1 cellular context compared by ENCODE assay signal in the genomic region with DNA sequence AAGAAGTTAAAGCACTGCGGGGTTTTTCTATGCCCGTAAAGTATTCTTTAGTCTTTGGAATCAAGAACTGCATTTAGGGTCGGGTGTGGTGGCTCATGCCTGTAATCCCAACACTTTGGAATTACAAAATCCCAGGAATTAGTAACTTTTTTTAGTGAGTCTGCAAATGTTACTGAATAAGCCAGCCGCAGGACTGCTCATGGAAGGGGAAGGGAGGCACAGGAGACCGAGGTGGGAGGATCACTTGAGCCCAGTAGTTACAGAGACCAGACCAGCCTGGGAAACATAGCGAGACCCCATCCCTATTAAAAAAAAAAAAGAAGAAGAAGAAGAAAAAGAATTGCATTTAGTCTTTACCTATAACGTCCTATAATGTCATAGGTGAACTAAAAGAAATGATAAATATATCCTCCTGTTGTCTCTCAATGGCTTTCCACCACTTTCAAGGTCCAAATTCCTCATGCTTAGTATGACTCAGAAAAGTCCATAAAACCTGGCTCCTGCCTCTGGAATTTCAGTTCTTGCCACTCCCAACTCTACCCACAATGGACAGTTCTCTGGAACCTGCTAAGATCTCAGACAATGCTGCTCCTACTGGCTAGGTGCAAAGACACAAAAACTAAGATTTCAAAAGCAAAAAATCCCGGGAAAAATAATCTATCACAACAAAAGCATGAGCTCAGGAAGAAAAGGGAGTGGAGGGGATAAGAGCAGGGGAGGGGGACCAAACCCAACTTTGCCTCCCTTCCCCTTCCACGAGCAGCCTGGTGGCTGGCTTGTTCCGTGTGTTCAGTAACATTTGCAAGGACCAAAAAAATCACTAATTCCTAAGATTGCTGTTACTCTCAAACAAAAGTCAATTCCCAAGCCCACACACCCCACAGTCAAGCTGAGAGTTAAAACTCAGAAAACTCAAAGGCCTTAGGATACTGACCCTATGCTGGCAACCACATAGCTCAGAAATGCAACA.
TF ChIP-seq lines count a peak whose summit lies in the region.

No MANE protein-coding gene starts in this region.

TF ChIP-seq in HepG2, 621 proteins besides CTCF, POLR2A, EP300 and RAD21 (continued from another document and continues in another):
- TF ChIP-seq, protein P1, sequence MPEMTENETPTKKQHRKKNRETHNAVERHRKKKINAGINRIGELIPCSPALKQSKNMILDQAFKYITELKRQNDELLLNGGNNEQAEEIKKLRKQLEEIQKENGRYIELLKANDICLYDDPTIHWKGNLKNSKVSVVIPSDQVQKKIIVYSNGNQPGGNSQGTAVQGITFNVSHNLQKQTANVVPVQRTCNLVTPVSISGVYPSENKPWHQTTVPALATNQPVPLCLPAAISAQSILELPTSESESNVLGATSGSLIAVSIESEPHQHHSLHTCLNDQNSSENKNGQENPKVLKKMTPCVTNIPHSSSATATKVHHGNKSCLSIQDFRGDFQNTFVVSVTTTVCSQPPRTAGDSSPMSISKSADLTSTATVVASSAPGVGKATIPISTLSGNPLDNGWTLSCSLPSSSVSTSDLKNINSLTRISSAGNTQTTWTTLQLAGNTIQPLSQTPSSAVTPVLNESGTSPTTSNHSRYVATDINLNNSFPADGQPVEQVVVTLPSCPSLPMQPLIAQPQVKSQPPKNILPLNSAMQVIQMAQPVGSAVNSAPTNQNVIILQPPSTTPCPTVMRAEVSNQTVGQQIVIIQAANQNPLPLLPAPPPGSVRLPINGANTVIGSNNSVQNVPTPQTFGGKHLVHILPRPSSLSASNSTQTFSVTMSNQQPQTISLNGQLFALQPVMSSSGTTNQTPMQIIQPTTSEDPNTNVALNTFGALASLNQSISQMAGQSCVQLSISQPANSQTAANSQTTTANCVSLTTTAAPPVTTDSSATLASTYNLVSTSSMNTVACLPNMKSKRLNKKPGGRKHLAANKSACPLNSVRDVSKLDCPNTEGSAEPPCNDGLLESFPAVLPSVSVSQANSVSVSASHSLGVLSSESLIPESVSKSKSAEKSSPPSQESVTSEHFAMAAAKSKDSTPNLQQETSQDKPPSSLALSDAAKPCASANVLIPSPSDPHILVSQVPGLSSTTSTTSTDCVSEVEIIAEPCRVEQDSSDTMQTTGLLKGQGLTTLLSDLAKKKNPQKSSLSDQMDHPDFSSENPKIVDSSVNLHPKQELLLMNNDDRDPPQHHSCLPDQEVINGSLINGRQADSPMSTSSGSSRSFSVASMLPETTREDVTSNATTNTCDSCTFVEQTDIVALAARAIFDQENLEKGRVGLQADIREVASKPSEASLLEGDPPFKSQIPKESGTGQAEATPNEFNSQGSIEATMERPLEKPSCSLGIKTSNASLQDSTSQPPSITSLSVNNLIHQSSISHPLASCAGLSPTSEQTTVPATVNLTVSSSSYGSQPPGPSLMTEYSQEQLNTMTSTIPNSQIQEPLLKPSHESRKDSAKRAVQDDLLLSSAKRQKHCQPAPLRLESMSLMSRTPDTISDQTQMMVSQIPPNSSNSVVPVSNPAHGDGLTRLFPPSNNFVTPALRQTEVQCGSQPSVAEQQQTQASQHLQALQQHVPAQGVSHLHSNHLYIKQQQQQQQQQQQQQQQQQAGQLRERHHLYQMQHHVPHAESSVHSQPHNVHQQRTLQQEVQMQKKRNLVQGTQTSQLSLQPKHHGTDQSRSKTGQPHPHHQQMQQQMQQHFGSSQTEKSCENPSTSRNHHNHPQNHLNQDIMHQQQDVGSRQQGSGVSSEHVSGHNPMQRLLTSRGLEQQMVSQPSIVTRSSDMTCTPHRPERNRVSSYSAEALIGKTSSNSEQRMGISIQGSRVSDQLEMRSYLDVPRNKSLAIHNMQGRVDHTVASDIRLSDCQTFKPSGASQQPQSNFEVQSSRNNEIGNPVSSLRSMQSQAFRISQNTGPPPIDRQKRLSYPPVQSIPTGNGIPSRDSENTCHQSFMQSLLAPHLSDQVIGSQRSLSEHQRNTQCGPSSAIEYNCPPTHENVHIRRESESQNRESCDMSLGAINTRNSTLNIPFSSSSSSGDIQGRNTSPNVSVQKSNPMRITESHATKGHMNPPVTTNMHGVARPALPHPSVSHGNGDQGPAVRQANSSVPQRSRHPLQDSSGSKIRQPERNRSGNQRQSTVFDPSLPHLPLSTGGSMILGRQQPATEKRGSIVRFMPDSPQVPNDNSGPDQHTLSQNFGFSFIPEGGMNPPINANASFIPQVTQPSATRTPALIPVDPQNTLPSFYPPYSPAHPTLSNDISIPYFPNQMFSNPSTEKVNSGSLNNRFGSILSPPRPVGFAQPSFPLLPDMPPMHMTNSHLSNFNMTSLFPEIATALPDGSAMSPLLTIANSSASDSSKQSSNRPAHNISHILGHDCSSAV (CRISPR knock-in tag; IDR thresholded peaks at IDR 0.05; ENCODE audit: borderline replicate concordance): no peak
- TF ChIP-seq ZNF34 (CRISPR knock-in tag; IDR thresholded peaks at IDR 0.05; ENCODE audit: borderline replicate concordance): no peak
- TF ChIP-seq, protein P2, sequence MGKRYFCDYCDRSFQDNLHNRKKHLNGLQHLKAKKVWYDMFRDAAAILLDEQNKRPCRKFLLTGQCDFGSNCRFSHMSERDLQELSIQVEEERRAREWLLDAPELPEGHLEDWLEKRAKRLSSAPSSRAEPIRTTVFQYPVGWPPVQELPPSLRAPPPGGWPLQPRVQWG (CRISPR knock-in tag; IDR thresholded peaks at IDR 0.05; ENCODE audit: borderline replicate concordance, low read depth): no peak
- TF ChIP-seq ZNF207 (IDR thresholded peaks at IDR 0.05; ENCODE audit: borderline replicate concordance): no peak
- TF ChIP-seq SOX13 (IDR thresholded peaks at IDR 0.05): 0 out of 2 replicates have a peak, but pooled peaks have one; percentile 56
- peak in 1 of 2 experiments; percentile 84; a peak in 2 of 4 replicates for TF ChIP-seq SOX13 (CRISPR knock-in tag; conservative IDR thresholded peaks at IDR 0.05 in 1 of 2, IDR thresholded peaks at IDR 0.05 in 1 of 2)
- TF ChIP-seq ZNF3 (CRISPR knock-in tag; IDR thresholded peaks at IDR 0.05): no peak
- TF ChIP-seq CENPT (CRISPR knock-in tag; IDR thresholded peaks at IDR 0.05; ENCODE audit: low read depth): no peak
- peak; percentile 27; the same call in 1 of the 2 replicates for TF ChIP-seq FOXA3 (CRISPR knock-in tag; IDR thresholded peaks at IDR 0.05)
- peak; percentile 86 for TF ChIP-seq GATAD2A (CRISPR knock-in tag; IDR thresholded peaks at IDR 0.05)
- no peak for TF ChIP-seq PHB2 (IDR thresholded peaks at IDR 0.05; ENCODE audit: partially characterized antibody)
- no peak for TF ChIP-seq CEBPB (IDR thresholded peaks at IDR 0.05; ENCODE audit: borderline replicate concordance, low read depth, low read length)
- no peak for TF ChIP-seq DMAP1 (CRISPR knock-in tag; IDR thresholded peaks at IDR 0.05)
- TF ChIP-seq ZMYM2 (CRISPR knock-in tag; IDR thresholded peaks at IDR 0.05): 0 out of 2 replicates have a peak, but pooled peaks have one; percentile 38
- TF ChIP-seq RXRB (CRISPR knock-in tag; IDR thresholded peaks at IDR 0.05; ENCODE audit: borderline replicate concordance): peak; percentile 45
- peak; percentile 58 for TF ChIP-seq ELF3 (CRISPR knock-in tag; IDR thresholded peaks at IDR 0.05)
- TF ChIP-seq, protein P3, sequence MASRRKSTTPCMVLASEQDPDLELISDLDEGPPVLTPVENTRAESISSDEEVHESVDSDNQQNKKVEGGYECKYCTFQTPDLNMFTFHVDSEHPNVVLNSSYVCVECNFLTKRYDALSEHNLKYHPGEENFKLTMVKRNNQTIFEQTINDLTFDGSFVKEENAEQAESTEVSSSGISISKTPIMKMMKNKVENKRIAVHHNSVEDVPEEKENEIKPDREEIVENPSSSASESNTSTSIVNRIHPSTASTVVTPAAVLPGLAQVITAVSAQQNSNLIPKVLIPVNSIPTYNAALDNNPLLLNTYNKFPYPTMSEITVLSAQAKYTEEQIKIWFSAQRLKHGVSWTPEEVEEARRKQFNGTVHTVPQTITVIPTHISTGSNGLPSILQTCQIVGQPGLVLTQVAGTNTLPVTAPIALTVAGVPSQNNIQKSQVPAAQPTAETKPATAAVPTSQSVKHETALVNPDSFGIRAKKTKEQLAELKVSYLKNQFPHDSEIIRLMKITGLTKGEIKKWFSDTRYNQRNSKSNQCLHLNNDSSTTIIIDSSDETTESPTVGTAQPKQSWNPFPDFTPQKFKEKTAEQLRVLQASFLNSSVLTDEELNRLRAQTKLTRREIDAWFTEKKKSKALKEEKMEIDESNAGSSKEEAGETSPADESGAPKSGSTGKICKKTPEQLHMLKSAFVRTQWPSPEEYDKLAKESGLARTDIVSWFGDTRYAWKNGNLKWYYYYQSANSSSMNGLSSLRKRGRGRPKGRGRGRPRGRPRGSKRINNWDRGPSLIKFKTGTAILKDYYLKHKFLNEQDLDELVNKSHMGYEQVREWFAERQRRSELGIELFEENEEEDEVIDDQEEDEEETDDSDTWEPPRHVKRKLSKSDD (CRISPR knock-in tag; IDR thresholded peaks at IDR 0.05; ENCODE audit: low read depth): no peak
- TF ChIP-seq, protein P4, sequence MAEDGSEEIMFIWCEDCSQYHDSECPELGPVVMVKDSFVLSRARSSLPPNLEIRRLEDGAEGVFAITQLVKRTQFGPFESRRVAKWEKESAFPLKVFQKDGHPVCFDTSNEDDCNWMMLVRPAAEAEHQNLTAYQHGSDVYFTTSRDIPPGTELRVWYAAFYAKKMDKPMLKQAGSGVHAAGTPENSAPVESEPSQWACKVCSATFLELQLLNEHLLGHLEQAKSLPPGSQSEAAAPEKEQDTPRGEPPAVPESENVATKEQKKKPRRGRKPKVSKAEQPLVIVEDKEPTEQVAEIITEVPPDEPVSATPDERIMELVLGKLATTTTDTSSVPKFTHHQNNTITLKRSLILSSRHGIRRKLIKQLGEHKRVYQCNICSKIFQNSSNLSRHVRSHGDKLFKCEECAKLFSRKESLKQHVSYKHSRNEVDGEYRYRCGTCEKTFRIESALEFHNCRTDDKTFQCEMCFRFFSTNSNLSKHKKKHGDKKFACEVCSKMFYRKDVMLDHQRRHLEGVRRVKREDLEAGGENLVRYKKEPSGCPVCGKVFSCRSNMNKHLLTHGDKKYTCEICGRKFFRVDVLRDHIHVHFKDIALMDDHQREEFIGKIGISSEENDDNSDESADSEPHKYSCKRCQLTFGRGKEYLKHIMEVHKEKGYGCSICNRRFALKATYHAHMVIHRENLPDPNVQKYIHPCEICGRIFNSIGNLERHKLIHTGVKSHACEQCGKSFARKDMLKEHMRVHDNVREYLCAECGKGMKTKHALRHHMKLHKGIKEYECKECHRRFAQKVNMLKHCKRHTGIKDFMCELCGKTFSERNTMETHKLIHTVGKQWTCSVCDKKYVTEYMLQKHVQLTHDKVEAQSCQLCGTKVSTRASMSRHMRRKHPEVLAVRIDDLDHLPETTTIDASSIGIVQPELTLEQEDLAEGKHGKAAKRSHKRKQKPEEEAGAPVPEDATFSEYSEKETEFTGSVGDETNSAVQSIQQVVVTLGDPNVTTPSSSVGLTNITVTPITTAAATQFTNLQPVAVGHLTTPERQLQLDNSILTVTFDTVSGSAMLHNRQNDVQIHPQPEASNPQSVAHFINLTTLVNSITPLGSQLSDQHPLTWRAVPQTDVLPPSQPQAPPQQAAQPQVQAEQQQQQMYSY (CRISPR knock-in tag; IDR thresholded peaks at IDR 0.05): peak; percentile 61; the same call in 1 of the 2 replicates
- TF ChIP-seq, protein P5, sequence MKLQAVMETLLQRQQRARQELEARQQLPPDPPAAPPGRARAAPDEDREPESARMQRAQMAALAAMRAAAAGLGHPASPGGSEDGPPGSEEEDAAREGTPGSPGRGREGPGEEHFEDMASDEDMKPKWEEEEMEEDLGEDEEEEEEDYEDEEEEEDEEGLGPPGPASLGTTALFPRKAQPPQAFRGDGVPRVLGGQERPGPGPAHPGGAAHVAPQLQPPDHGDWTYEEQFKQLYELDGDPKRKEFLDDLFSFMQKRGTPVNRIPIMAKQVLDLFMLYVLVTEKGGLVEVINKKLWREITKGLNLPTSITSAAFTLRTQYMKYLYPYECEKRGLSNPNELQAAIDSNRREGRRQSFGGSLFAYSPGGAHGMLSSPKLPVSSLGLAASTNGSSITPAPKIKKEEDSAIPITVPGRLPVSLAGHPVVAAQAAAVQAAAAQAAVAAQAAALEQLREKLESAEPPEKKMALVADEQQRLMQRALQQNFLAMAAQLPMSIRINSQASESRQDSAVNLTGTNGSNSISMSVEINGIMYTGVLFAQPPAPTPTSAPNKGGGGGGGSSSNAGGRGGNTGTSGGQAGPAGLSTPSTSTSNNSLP (IDR thresholded peaks at IDR 0.05; ENCODE audit: low read depth, low read length): peak; percentile 84
- 0 out of 2 replicates have a peak, but pooled peaks have one; percentile 31 for TF ChIP-seq ATF1 (CRISPR knock-in tag; IDR thresholded peaks at IDR 0.05)
- TF ChIP-seq KLF13 (CRISPR knock-in tag; IDR thresholded peaks at IDR 0.05): no peak
- no peak for TF ChIP-seq FOXA1 (IDR thresholded peaks at IDR 0.05)
- peak; percentile 36; the same call in 1 of the 2 replicates for TF ChIP-seq FOXA1 (CRISPR knock-in tag; IDR thresholded peaks at IDR 0.05)
- TF ChIP-seq MEF2D (CRISPR knock-in tag; IDR thresholded peaks at IDR 0.05): no peak; the same call in 1 of the 2 replicates
- peak; percentile 32; the same call in 1 of the 2 replicates for TF ChIP-seq POLR2AphosphoS5 (IDR thresholded peaks at IDR 0.05; ENCODE audit: low read depth, low read length)
- no peak for TF ChIP-seq ZNF678 (CRISPR knock-in tag; IDR thresholded peaks at IDR 0.05)
- no peak for TF ChIP-seq SRSF4 (IDR thresholded peaks at IDR 0.05; ENCODE audit: low read depth, low read length, poor library complexity, severe bottlenecking)
- TF ChIP-seq, protein P6, sequence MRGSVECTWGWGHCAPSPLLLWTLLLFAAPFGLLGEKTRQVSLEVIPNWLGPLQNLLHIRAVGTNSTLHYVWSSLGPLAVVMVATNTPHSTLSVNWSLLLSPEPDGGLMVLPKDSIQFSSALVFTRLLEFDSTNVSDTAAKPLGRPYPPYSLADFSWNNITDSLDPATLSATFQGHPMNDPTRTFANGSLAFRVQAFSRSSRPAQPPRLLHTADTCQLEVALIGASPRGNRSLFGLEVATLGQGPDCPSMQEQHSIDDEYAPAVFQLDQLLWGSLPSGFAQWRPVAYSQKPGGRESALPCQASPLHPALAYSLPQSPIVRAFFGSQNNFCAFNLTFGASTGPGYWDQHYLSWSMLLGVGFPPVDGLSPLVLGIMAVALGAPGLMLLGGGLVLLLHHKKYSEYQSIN (CRISPR knock-in tag; IDR thresholded peaks at IDR 0.05; ENCODE audit: borderline replicate concordance): no peak
- TF ChIP-seq ZSCAN9 (CRISPR knock-in tag; IDR thresholded peaks at IDR 0.05; ENCODE audit: borderline replicate concordance): peak; percentile 81; the same call in 1 of the 2 replicates
- TF ChIP-seq, protein P7, sequence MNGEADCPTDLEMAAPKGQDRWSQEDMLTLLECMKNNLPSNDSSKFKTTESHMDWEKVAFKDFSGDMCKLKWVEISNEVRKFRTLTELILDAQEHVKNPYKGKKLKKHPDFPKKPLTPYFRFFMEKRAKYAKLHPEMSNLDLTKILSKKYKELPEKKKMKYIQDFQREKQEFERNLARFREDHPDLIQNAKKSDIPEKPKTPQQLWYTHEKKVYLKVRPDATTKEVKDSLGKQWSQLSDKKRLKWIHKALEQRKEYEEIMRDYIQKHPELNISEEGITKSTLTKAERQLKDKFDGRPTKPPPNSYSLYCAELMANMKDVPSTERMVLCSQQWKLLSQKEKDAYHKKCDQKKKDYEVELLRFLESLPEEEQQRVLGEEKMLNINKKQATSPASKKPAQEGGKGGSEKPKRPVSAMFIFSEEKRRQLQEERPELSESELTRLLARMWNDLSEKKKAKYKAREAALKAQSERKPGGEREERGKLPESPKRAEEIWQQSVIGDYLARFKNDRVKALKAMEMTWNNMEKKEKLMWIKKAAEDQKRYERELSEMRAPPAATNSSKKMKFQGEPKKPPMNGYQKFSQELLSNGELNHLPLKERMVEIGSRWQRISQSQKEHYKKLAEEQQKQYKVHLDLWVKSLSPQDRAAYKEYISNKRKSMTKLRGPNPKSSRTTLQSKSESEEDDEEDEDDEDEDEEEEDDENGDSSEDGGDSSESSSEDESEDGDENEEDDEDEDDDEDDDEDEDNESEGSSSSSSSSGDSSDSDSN (CRISPR knock-in tag; IDR thresholded peaks at IDR 0.05): no peak
